ENCODE assay signal across 17 cellular contexts in the genomic region with DNA sequence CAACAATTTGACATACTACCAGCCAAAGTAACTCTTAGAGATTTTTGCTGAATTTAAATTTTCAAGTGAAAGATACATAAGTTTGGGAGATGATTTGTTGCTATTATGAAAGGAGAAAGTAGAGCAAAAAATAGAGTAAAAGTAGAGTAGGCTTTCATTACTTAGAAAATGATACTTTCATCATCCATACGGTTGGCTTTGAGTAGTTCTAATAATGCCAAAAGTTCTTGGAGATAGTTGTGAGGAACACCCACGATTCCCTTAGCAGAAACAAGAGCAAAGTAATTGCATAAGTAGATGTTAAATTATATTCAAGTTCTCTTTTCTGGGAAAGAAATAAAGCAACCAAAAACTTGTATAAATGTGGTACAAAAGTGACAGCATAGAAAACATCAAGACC.
A peak's percentile ranks its signal among the peaks of the same experiment; 100 is the strongest.
DNase-seq lines count a peak whose midpoint lies in the region; ATAC-seq and TF ChIP-seq lines count a peak whose summit lies in the region.
"Had no signal": no experiment of that assay in that cellular context is flagged by ENCODE, and none has a peak within 500 bp of the region (broad histone marks: within the 10 kb centered on the region; RNA-seq: fewer than 3 reads in every experiment).

No MANE protein-coding gene starts in this region.

- intact Hi-C loops in Right ventricle myocardium superior (cut with DNase I) (no loop called here), cardiac septum (cut with DNase I) (no loop called here), upper lobe of right lung (cut with DNase I) (no loop called here)

- H3K9ac ChIP-seq in mesendoderm (ENCODE audit: low read length) = no peak overlapping the region
- H3K9ac ChIP-seq: BLaER1 had no signal

- ATAC-seq in Right ventricle myocardium superior (ENCODE audit: poor library complexity) (peak; percentile 52), upper lobe of right lung (peak; percentile 61), HG03432 (IDR thresholded peaks at IDR 0.05; ENCODE audit: unreplicated experiment) (no peak)
- ATAC-seq: GM12878, GM23338 had no signal

- H3K4me3 Mint-ChIP-seq in nephron = no peak overlapping the region
- H3K4me3 Mint-ChIP-seq: CD4-positive, alpha-beta T cell; GM23338 had no signal

- H3K56ac ChIP-seq in mesendoderm (ENCODE audit: low read length) = no peak overlapping the region

- peaks cover 28% of the 10 kb centered on the region for H3K4me1 Mint-ChIP-seq in nephron

- peaks cover 17% of the 10 kb centered on the region for H3K9me3 Mint-ChIP-seq in nephron

- no peak overlapping the region for H4K8ac ChIP-seq in mesendoderm (ENCODE audit: low read depth, low read length)

- no peaks in the 10 kb centered on the region for H3K79me1 ChIP-seq in mesendoderm (ENCODE audit: low read length)

- H2BK5ac ChIP-seq in mesendoderm (ENCODE audit: low read length) = no peak overlapping the region

- H2BK15ac ChIP-seq in mesendoderm (replicated peaks; ENCODE audit: low read depth) = no peak overlapping the region

- no peak for TF ChIP-seq CTCF in nephron (IDR thresholded peaks at IDR 0.05; ENCODE audit: unreplicated experiment in 3 of 3)
- no peak for TF ChIP-seq CTCF in upper lobe of right lung (IDR thresholded peaks at IDR 0.05)

- H3K4me1 ChIP-seq in upper lobe of right lung (peaks cover 6% of the 10 kb centered on the region), mesendoderm (ENCODE audit: control insufficient read depth, low read depth, low read length) (peaks cover 3% of the 10 kb centered on the region)

- H3K79me2 ChIP-seq in mesendoderm (ENCODE audit: control insufficient read depth, insufficient read depth, low read length) = no peaks in the 10 kb centered on the region

- H2AK5ac ChIP-seq in mesendoderm (ENCODE audit: low read length) = no peak overlapping the region

- H3K4me2 ChIP-seq in mesendoderm (ENCODE audit: low read length) = no peak overlapping the region
- H3K4me2 ChIP-seq: BLaER1, GM23338 had no signal

- H3K23ac ChIP-seq in mesendoderm (ENCODE audit: low read length) = no peak overlapping the region

- H3K36me3 ChIP-seq in upper lobe of right lung (no peaks in the 10 kb centered on the region), mesendoderm (ENCODE audit: control insufficient read depth, insufficient read depth, low read length) (no peaks in the 10 kb centered on the region)
- H3K36me3 ChIP-seq: BLaER1 had no signal

- peaks cover 3% of the 10 kb centered on the region for H3K36me3 Mint-ChIP-seq in nephron (ENCODE audit: low read depth)

- H3K27me3 Mint-ChIP-seq in nephron (ENCODE audit: low read depth) = no peaks in the 10 kb centered on the region
- H3K27me3 Mint-ChIP-seq: CD4-positive, alpha-beta T cell had no signal

- H3K27ac Mint-ChIP-seq in nephron = peak overlapping the region in 2 of 3 experiments; percentile 76 to 96
- H3K27ac Mint-ChIP-seq: CD4-positive, alpha-beta T cell; GM23338 had no signal

- H2BK120ac ChIP-seq in mesendoderm (ENCODE audit: low read depth, low read length) = no peak overlapping the region

- H3K4me3 ChIP-seq in upper lobe of right lung (no peak overlapping the region), mesendoderm (ENCODE audit: low read length) (no peak overlapping the region)
- H3K4me3 ChIP-seq: BLaER1, GM12878, GM23338 had no signal

- no peak overlapping the region for H3K4ac ChIP-seq in mesendoderm (ENCODE audit: low read depth, low read length)

- no peak overlapping the region for H3K27ac ChIP-seq in upper lobe of right lung
- H3K27ac ChIP-seq in mesendoderm (ENCODE audit: low read depth, low read length) = no peak overlapping the region
- H3K27ac ChIP-seq: BLaER1 had no signal

- H3K27me3 ChIP-seq in upper lobe of right lung = no peaks in the 10 kb centered on the region
- H3K27me3 ChIP-seq in mesendoderm (ENCODE audit: insufficient read depth, low read length, poor library complexity) = no peaks in the 10 kb centered on the region
- H3K27me3 ChIP-seq: BLaER1 had no signal

- H3K9me3 ChIP-seq in upper lobe of right lung = no peaks in the 10 kb centered on the region

- no CpG with 5 or more reads among the region's 2 CpGs for WGBS in mesendoderm (ENCODE audit: extremely low coverage, insufficient coverage, low lambda C conversion rate)

- no peak overlapping the region for H4K5ac ChIP-seq in mesendoderm (ENCODE audit: low read length)

- H3K18ac ChIP-seq in mesendoderm (ENCODE audit: low read length) = no peak overlapping the region

- no peak for DNase-seq in Right ventricle myocardium superior
- no peak for DNase-seq in cardiac septum (ENCODE audit: low spot score)
- peak; percentile 15 for DNase-seq in MV-4-11 (lab: John Stamatoyannopoulos, UW)
- DNase-seq in upper lobe of right lung = no peak
- no peak for DNase-seq in NCI-H128 (lab: John Stamatoyannopoulos, UW; ENCODE audit: unreplicated experiment)
- DNase-seq in mesendoderm = no peak
- DNase-seq: 8988T; AML-193; Calu3; CD4-positive, alpha-beta T cell; DMS 273 treated with DMSO at 0.1 percent for 48 hours; H7 had no signal
